In the genomic region with DNA sequence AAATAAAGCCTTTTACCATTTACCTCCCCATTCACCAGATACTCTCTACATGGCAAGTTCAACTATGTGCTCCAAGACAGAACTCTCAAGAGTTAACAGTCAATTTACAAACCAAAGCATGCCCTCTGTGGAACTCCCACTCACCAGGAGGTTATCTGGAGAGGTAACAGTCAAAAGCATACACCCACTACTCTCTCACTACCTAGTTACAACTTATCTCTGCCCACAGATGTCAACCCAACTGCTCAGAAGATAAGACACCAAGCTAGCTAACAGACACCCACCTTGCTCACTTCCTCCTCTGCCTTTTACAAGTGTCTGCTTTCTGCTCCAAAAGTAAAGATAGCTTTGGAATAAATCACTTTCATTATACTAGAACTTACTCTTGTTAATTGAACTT, we compare ENCODE assay signal across 1 cellular context.
TF ChIP-seq lines count a peak whose summit lies in the region.

No MANE protein-coding gene starts in this region.

TF ChIP-seq in K562, 482 proteins besides CTCF, POLR2A, EP300 and RAD21 (continued from another document and continues in another):
- TF ChIP-seq, protein P1, sequence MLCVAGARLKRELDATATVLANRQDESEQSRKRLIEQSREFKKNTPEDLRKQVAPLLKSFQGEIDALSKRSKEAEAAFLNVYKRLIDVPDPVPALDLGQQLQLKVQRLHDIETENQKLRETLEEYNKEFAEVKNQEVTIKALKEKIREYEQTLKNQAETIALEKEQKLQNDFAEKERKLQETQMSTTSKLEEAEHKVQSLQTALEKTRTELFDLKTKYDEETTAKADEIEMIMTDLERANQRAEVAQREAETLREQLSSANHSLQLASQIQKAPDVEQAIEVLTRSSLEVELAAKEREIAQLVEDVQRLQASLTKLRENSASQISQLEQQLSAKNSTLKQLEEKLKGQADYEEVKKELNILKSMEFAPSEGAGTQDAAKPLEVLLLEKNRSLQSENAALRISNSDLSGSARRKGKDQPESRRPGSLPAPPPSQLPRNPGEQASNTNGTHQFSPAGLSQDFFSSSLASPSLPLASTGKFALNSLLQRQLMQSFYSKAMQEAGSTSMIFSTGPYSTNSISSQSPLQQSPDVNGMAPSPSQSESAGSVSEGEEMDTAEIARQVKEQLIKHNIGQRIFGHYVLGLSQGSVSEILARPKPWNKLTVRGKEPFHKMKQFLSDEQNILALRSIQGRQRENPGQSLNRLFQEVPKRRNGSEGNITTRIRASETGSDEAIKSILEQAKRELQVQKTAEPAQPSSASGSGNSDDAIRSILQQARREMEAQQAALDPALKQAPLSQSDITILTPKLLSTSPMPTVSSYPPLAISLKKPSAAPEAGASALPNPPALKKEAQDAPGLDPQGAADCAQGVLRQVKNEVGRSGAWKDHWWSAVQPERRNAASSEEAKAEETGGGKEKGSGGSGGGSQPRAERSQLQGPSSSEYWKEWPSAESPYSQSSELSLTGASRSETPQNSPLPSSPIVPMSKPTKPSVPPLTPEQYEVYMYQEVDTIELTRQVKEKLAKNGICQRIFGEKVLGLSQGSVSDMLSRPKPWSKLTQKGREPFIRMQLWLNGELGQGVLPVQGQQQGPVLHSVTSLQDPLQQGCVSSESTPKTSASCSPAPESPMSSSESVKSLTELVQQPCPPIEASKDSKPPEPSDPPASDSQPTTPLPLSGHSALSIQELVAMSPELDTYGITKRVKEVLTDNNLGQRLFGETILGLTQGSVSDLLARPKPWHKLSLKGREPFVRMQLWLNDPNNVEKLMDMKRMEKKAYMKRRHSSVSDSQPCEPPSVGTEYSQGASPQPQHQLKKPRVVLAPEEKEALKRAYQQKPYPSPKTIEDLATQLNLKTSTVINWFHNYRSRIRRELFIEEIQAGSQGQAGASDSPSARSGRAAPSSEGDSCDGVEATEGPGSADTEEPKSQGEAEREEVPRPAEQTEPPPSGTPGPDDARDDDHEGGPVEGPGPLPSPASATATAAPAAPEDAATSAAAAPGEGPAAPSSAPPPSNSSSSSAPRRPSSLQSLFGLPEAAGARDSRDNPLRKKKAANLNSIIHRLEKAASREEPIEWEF (CRISPR knock-in tag; IDR thresholded peaks at IDR 0.05) = peak; percentile 85
- TF ChIP-seq RAD51 (IDR thresholded peaks at IDR 0.05; ENCODE audit: borderline replicate concordance, low read depth) (peak; percentile 65; the same call in 1 of the 2 replicates), PHTF2 (CRISPR knock-in tag; IDR thresholded peaks at IDR 0.05) (peak; percentile 88), SRSF1 (IDR thresholded peaks at IDR 0.05; ENCODE audit: low read depth, low read length) (no peak), NFATC3 (IDR thresholded peaks at IDR 0.05) (peak; percentile 93), ZNF24 (IDR thresholded peaks at IDR 0.05) (peak; percentile 65; the same call in 1 of the 2 replicates), POLR2AphosphoS5 (IDR thresholded peaks at IDR 0.05; ENCODE audit: control insufficient read depth, insufficient read depth, low read depth, low read length) (peak; percentile 100), LARP7 (IDR thresholded peaks at IDR 0.05) (0 out of 2 replicates have a peak, but pooled peaks have one; percentile 31), SPI1 (IDR thresholded peaks at IDR 0.05; ENCODE audit: borderline replicate concordance, low read depth, low read length) (peak; percentile 97), NFXL1 (CRISPR knock-in tag; IDR thresholded peaks at IDR 0.05) (no peak), TSC22D4 (tag; IDR thresholded peaks at IDR 0.05) (no peak), ZBTB17 (CRISPR knock-in tag; IDR thresholded peaks at IDR 0.05) (peak; percentile 50; the same call in 1 of the 2 replicates), DNMT1 (IDR thresholded peaks at IDR 0.05) (no peak), ZEB2 (IDR thresholded peaks at IDR 0.05) (peak; percentile 99), ZNF12 (CRISPR knock-in tag; IDR thresholded peaks at IDR 0.05) (no peak), FOXM1 (IDR thresholded peaks at IDR 0.05; ENCODE audit: low read depth) (peak; percentile 99), FOXM1 (CRISPR knock-in tag; IDR thresholded peaks at IDR 0.05; ENCODE audit: low read depth) (no peak), NUFIP1 (IDR thresholded peaks at IDR 0.05; ENCODE audit: partially characterized antibody) (no peak), SUPT5H (IDR thresholded peaks at IDR 0.05) (no peak), ZNF589 (CRISPR knock-in tag; IDR thresholded peaks at IDR 0.05; ENCODE audit: low read depth) (peak; percentile 97), SRSF7 (optimal IDR thresholded peaks at IDR 0.05; ENCODE audit: low read depth, low read length) (no peak), BRD9 (IDR thresholded peaks at IDR 0.05; ENCODE audit: low read depth, partially characterized antibody) (peak; percentile 98), NCOA1 (IDR thresholded peaks at IDR 0.05; ENCODE audit: low read depth) (peak; percentile 96), HMGN3 (IDR thresholded peaks at IDR 0.05; ENCODE audit: borderline replicate concordance, extremely low read depth, insufficient read length, low read depth, low read length) (peak; percentile 99), DACH1 (IDR thresholded peaks at IDR 0.05; ENCODE audit: partially characterized antibody) (peak; percentile 79), ERF (CRISPR knock-in tag; IDR thresholded peaks at IDR 0.05) (peak; percentile 74; the same call in 1 of the 2 replicates), ZNF134 (CRISPR knock-in tag; conservative IDR thresholded peaks at IDR 0.05) (0 out of 2 replicates have a peak, but pooled peaks have one; percentile 63), NR2C1 (IDR thresholded peaks at IDR 0.05) (peak; percentile 74), NR2C1 (tag; IDR thresholded peaks at IDR 0.05) (peak; percentile 87), HMG20A (CRISPR knock-in tag; conservative IDR thresholded peaks at IDR 0.05) (peak; percentile 82), DIDO1 (tag; IDR thresholded peaks at IDR 0.05; ENCODE audit: low read depth) (peak; percentile 61; the same call in 1 of the 2 replicates), GABPA (tag; conservative IDR thresholded peaks at IDR 0.05; ENCODE audit: low read depth) (no peak; the same call in 1 of the 2 replicates), RFX7 (CRISPR knock-in tag; IDR thresholded peaks at IDR 0.05) (no peak), MEF2A (IDR thresholded peaks at IDR 0.05; ENCODE audit: control insufficient read depth, low read depth, low read length) (peak; percentile 90), RBBP5 (IDR thresholded peaks at IDR 0.05; ENCODE audit: borderline replicate concordance, insufficient read depth, low read length, poor library complexity, severe bottlenecking) (no peak), TEAD2 (tag; IDR thresholded peaks at IDR 0.05) (no peak), MAFF (IDR thresholded peaks at IDR 0.05; ENCODE audit: low read length) (no peak), SAP30 (IDR thresholded peaks at IDR 0.05; ENCODE audit: borderline replicate concordance, insufficient read depth, low read depth, low read length, poor library complexity, severe bottlenecking) (no peak)
- TF ChIP-seq, protein P2, sequence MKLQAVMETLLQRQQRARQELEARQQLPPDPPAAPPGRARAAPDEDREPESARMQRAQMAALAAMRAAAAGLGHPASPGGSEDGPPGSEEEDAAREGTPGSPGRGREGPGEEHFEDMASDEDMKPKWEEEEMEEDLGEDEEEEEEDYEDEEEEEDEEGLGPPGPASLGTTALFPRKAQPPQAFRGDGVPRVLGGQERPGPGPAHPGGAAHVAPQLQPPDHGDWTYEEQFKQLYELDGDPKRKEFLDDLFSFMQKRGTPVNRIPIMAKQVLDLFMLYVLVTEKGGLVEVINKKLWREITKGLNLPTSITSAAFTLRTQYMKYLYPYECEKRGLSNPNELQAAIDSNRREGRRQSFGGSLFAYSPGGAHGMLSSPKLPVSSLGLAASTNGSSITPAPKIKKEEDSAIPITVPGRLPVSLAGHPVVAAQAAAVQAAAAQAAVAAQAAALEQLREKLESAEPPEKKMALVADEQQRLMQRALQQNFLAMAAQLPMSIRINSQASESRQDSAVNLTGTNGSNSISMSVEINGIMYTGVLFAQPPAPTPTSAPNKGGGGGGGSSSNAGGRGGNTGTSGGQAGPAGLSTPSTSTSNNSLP (IDR thresholded peaks at IDR 0.05; ENCODE audit: borderline replicate concordance, low read depth, low read length) = peak; percentile 70; the same call in 1 of the 2 replicates
- TF ChIP-seq, protein P3, sequence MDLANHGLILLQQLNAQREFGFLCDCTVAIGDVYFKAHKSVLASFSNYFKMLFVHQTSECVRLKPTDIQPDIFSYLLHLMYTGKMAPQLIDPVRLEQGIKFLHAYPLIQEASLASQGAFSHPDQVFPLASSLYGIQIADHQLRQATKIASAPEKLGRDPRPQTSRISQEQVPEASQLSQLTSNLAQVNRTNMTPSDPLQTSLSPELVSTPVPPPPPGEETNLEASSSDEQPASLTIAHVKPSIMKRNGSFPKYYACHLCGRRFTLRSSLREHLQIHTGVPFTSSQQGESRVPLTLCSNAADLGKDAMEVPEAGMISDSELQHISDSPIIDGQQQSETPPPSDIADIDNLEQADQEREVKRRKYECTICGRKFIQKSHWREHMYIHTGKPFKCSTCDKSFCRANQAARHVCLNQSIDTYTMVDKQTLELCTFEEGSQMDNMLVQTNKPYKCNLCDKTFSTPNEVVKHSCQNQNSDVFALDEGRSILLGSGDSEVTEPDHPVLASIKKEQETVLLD (IDR thresholded peaks at IDR 0.05) = peak; percentile 92; the same call in 1 of the 2 replicates
- TF ChIP-seq, protein P4, sequence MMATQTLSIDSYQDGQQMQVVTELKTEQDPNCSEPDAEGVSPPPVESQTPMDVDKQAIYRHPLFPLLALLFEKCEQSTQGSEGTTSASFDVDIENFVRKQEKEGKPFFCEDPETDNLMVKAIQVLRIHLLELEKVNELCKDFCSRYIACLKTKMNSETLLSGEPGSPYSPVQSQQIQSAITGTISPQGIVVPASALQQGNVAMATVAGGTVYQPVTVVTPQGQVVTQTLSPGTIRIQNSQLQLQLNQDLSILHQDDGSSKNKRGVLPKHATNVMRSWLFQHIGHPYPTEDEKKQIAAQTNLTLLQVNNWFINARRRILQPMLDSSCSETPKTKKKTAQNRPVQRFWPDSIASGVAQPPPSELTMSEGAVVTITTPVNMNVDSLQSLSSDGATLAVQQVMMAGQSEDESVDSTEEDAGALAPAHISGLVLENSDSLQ (IDR thresholded peaks at IDR 0.05) = peak; percentile 83
- TF ChIP-seq, protein P5, sequence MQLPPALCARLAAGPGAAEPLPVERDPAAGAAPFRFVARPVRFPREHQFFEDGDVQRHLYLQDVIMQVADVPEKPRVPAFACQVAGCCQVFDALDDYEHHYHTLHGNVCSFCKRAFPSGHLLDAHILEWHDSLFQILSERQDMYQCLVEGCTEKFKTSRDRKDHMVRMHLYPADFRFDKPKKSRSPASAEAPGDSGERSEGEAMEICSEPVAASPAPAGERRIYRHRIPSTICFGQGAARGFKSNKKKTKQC (CRISPR knock-in tag; IDR thresholded peaks at IDR 0.05) = no peak
- TF ChIP-seq, protein P6, sequence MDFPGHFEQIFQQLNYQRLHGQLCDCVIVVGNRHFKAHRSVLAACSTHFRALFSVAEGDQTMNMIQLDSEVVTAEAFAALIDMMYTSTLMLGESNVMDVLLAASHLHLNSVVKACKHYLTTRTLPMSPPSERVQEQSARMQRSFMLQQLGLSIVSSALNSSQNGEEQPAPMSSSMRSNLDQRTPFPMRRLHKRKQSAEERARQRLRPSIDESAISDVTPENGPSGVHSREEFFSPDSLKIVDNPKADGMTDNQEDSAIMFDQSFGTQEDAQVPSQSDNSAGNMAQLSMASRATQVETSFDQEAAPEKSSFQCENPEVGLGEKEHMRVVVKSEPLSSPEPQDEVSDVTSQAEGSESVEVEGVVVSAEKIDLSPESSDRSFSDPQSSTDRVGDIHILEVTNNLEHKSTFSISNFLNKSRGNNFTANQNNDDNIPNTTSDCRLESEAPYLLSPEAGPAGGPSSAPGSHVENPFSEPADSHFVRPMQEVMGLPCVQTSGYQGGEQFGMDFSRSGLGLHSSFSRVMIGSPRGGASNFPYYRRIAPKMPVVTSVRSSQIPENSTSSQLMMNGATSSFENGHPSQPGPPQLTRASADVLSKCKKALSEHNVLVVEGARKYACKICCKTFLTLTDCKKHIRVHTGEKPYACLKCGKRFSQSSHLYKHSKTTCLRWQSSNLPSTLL (IDR thresholded peaks at IDR 0.05) = 0 out of 2 replicates have a peak, but pooled peaks have one; percentile 12
- TF ChIP-seq, protein P7, sequence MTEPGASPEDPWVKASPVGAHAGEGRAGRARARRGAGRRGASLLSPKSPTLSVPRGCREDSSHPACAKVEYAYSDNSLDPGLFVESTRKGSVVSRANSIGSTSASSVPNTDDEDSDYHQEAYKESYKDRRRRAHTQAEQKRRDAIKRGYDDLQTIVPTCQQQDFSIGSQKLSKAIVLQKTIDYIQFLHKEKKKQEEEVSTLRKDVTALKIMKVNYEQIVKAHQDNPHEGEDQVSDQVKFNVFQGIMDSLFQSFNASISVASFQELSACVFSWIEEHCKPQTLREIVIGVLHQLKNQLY (CRISPR knock-in tag; conservative IDR thresholded peaks at IDR 0.05) = no peak
- TF ChIP-seq, protein P8, sequence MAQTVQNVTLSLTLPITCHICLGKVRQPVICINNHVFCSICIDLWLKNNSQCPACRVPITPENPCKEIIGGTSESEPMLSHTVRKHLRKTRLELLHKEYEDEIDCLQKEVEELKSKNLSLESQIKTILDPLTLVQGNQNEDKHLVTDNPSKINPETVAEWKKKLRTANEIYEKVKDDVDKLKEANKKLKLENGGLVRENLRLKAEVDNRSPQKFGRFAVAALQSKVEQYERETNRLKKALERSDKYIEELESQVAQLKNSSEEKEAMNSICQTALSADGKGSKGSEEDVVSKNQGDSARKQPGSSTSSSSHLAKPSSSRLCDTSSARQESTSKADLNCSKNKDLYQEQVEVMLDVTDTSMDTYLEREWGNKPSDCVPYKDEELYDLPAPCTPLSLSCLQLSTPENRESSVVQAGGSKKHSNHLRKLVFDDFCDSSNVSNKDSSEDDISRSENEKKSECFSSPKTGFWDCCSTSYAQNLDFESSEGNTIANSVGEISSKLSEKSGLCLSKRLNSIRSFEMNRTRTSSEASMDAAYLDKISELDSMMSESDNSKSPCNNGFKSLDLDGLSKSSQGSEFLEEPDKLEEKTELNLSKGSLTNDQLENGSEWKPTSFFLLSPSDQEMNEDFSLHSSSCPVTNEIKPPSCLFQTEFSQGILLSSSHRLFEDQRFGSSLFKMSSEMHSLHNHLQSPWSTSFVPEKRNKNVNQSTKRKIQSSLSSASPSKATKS (CRISPR knock-in tag; IDR thresholded peaks at IDR 0.05) = 0 out of 2 replicates have a peak, but pooled peaks have one; percentile 11
- TF ChIP-seq, protein P9, sequence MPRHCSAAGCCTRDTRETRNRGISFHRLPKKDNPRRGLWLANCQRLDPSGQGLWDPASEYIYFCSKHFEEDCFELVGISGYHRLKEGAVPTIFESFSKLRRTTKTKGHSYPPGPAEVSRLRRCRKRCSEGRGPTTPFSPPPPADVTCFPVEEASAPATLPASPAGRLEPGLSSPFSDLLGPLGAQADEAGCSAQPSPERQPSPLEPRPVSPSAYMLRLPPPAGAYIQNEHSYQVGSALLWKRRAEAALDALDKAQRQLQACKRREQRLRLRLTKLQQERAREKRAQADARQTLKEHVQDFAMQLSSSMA (CRISPR knock-in tag; IDR thresholded peaks at IDR 0.05) = no peak
